In genomic region chrX:55451990-55452824, GRCh38 we compare ENCODE assay signal across 8 cellular contexts. TPM values are rescaled to one million over a fixed set of nuclear protein-coding genes. Genes with fewer than 3 reads are reported as not detected.
A peak's percentile ranks its signal among the peaks of the same experiment; 100 is the strongest.
DNase-seq lines count a peak whose midpoint lies in the region; ATAC-seq and TF ChIP-seq lines count a peak whose summit lies in the region.

MAGEH1 (plus strand) TSS chrX:55452127; CDS start chrX:55452375, 248 bp downstream.

- TF ChIP-seq CTCF in AG09319 (IDR thresholded peaks at IDR 0.05; ENCODE audit: low read depth, low read length), result no peak

- peak; percentile 31 for DNase-seq in AG09319 (ENCODE audit: extremely low read depth, low read depth)
- peak; percentile 24 for DNase-seq in NK-92 treated with Interleukin-12 subunit alpha and Interleukin-12 subunit beta, amount 100 ng/mL, for 24 hours (lab: John Stamatoyannopoulos, UW)
- DNase-seq in effector CD8-positive, alpha-beta T cell (lab: John Stamatoyannopoulos, UW), result peak; percentile 61
- peak; percentile 75 to 80 for DNase-seq in lung microvascular endothelial cell (ENCODE audit: low read depth in 2 of 2)
- peak; percentile 46 to 57 (median 55) for DNase-seq in stimulated activated CD4-positive, alpha-beta T cell treated with anti-CD3 and anti-CD28 coated beads, TNF-alpha, amount 100 ng/mL, for 4 hours (ENCODE audit: low read depth in 3 of 3)

- in situ Hi-C loops in GM18951 (cut with MboI; ENCODE audit: low sequenced_read_pairs, unreplicated experiment), result no loop called here

- peak; percentile 68 for TF ChIP-seq POLR2A in GM18951 (IDR thresholded peaks at IDR 0.05; ENCODE audit: extremely low read depth, insufficient read depth, insufficient read length)

- CTCF ChIA-PET in activated CD8-positive, alpha-beta memory T cell treated with anti-CD3 and anti-CD28 coated beads for 36 hours (lab: Charles Lee), result interaction anchor here (0.5 to 0.7 kb wide), 2 partner anchors 37 to 860 kb away, joined by 3 to 4 read pairs; no protein-coding TSS in a partner anchor

- POLR2A ChIA-PET in activated CD8-positive, alpha-beta memory T cell treated with anti-CD3 and anti-CD28 coated beads for 36 hours (lab: Charles Lee), result interaction anchor here (1.0 to 1.4 kb wide), 2 partner anchors 37 to 1269 kb away, joined by 3 to 9 read pairs; partner anchors contain the start of gene FAM120C

- ATAC-seq in HG03196 (IDR thresholded peaks at IDR 0.05; ENCODE audit: unreplicated experiment), result peak; percentile 99

RNA-seq across cellular contexts. Expression of gene MAGEH1, which starts in this region (rescaled TPM):
- 10 to 100 TPM; 16.6 TPM for total RNA-seq in activated CD8-positive, alpha-beta memory T cell treated with anti-CD3 and anti-CD28 coated beads for 36 hours
- 13.3 and 16.5 TPM in 2 replicates for total RNA-seq in lung microvascular endothelial cell

Comparison
In these comparisons a context has a peak if more than half of its experiments do, and no peak if none do; other contexts are left out.
1. Peak in every context shown above with its lines: DNase-seq and ATAC-seq.
2. DNase-seq: peak in every context shown above with its lines; median percentile 78 in lung microvascular endothelial cell; 61 in effector CD8-positive, alpha-beta T cell; 55 in stimulated activated CD4-positive, alpha-beta T cell treated with anti-CD3 and anti-CD28 coated beads, TNF-alpha, amount 100 ng/mL, for 4 hours; 31 in AG09319; 24 in NK-92 treated with Interleukin-12 subunit alpha and Interleukin-12 subunit beta, amount 100 ng/mL, for 24 hours.